ENCODE assay signal across 15 cellular contexts in genomic region chr6:157496534-157497095, GRCh38.
DNase-seq lines count a peak whose midpoint lies in the region.
"Had no signal": no experiment of that assay in that cellular context is flagged by ENCODE, and none has a peak within 500 bp of the region (broad histone marks: within the 10 kb centered on the region; RNA-seq: fewer than 3 reads in every experiment).

No MANE protein-coding gene starts in this region.

- peak; percentile 22 for DNase-seq in activated CD8-positive, alpha-beta memory T cell treated with anti-CD3 and anti-CD28 coated beads, Interleukin-2, amount 50 U/mL, for 48 hours
- no peak for DNase-seq in activated CD8-positive, alpha-beta memory T cell treated with anti-CD3 and anti-CD28 coated beads, Interleukin-2, amount 50 U/mL, for 4 hours
- peak; percentile 57 to 87 for DNase-seq in dermis microvascular lymphatic vessel endothelial cell (ENCODE audit: low read depth in 2 of 2)
- peak; percentile 12 for DNase-seq in mesenteric fat pad (ENCODE audit: low spot score)
- no peak for DNase-seq in NCI-H524 (lab: John Stamatoyannopoulos, UW)
- DNase-seq in effector CD8-positive, alpha-beta T cell (lab: John Stamatoyannopoulos, UW), result no peak
- no peak for DNase-seq in dedifferentiated amniotic fluid mesenchymal stem cell (ENCODE audit: extremely low spot score)
- no peak for DNase-seq in stimulated activated CD4-positive, alpha-beta T cell treated with anti-CD3 and anti-CD28 coated beads, Interleukin-4, amount 100 ng/mL, for 4 hours
- DNase-seq: CD8-positive, alpha-beta T cell; DMS 273 treated with DMSO at 0.1 percent for 48 hours; DMS79; EL; GDM1; GOT3; HCEC 1CT had no signal

Comparison
In these comparisons a context has a peak if more than half of its experiments do, and no peak if none do; other contexts are left out.
1. DNase-seq: peak in activated CD8-positive, alpha-beta memory T cell treated with anti-CD3 and anti-CD28 coated beads, Interleukin-2, amount 50 U/mL, for 48 hours (single experiment), dermis microvascular lymphatic vessel endothelial cell (2 of 2) and mesenteric fat pad (single experiment); none in activated CD8-positive, alpha-beta memory T cell treated with anti-CD3 and anti-CD28 coated beads, Interleukin-2, amount 50 U/mL, for 4 hours (single experiment), NCI-H524 (0 of 2), effector CD8-positive, alpha-beta T cell (single experiment), dedifferentiated amniotic fluid mesenchymal stem cell (single experiment) and stimulated activated CD4-positive, alpha-beta T cell treated with anti-CD3 and anti-CD28 coated beads, Interleukin-4, amount 100 ng/mL, for 4 hours (0 of 2).